ENCODE assay signal across 8 cellular contexts in genomic region chr7:23474098-23474828, GRCh38. TPM values are rescaled to one million over a fixed set of nuclear protein-coding genes. Genes with fewer than 3 reads are reported as not detected.
A peak's percentile ranks its signal among the peaks of the same experiment; 100 is the strongest.
DNase-seq lines count a peak whose midpoint lies in the region; ATAC-seq and TF ChIP-seq lines count a peak whose summit lies in the region.

No MANE protein-coding gene starts in this region.

- no peak for TF ChIP-seq POLR2A in erythroblast (IDR thresholded peaks at IDR 0.05; ENCODE audit: low read length)

- no peaks in the 10 kb centered on the region for H3K36me3 ChIP-seq in urinary bladder (ENCODE audit: insufficient read depth)

- H3K27me3 Mint-ChIP-seq in naive thymus-derived CD8-positive, alpha-beta T cell, result peaks cover 34 to 76% (median 59%) of the 10 kb centered on the region in 5 donors

- peak overlapping the region in 2 of 10 donors; percentile 40 to 59 for H3K27ac Mint-ChIP-seq in naive thymus-derived CD8-positive, alpha-beta T cell

- POLR2A ChIA-PET in naive thymus-derived CD8-positive, alpha-beta T cell (lab: Charles Lee), result no interaction called here

- peak overlapping the region in 9 of 10 donors; percentile 20 to 58 (median 50) for H3K4me3 Mint-ChIP-seq in naive thymus-derived CD8-positive, alpha-beta T cell

- peaks cover 4% of the 10 kb centered on the region for H3K4me1 ChIP-seq in urinary bladder (ENCODE audit: insufficient read depth)

- peaks cover 16 to 33% (median 27%) of the 10 kb centered on the region in 4 donors for H3K4me1 Mint-ChIP-seq in naive thymus-derived CD8-positive, alpha-beta T cell

- under 1% methylated on average over 65 of the region's 65 CpGs for WGBS in urinary bladder

- peaks cover 0 to 19% (median 10%) of the 10 kb centered on the region in 3 donors for H3K36me3 Mint-ChIP-seq in naive thymus-derived CD8-positive, alpha-beta T cell

- peak; percentile 99 for DNase-seq in Caki2 (ENCODE audit: low read depth)
- DNase-seq in NCI-H345 (lab: John Stamatoyannopoulos, UW), result peak; percentile 99
- DNase-seq in activated CD4-positive, CD25-positive, alpha-beta regulatory T cell treated with anti-CD3 and anti-CD28 coated beads, Interleukin-2, amount 50 U/mL, for 72 hours, result peak; percentile 59
- peak; percentile 98 for DNase-seq in erythroblast (lab: John Stamatoyannopoulos, UW)
- DNase-seq in naive thymus-derived CD8-positive, alpha-beta T cell, result peak in 4 of 10 donors; percentile 14 to 63 (median 20)

- ATAC-seq in GM19372 (IDR thresholded peaks at IDR 0.05; ENCODE audit: low read depth, unreplicated experiment), result peak; percentile 70
- ATAC-seq in HG03378 (IDR thresholded peaks at IDR 0.05; ENCODE audit: unreplicated experiment), result peak; percentile 59
- peak; percentile 19 to 22 for ATAC-seq in naive thymus-derived CD8-positive, alpha-beta T cell

- peaks cover 0 to 20% (median 3%) of the 10 kb centered on the region in 9 donors for H3K9me3 Mint-ChIP-seq in naive thymus-derived CD8-positive, alpha-beta T cell

- no peak overlapping the region for H3K27ac ChIP-seq in urinary bladder (ENCODE audit: low read depth)

- peak overlapping the region; percentile 1 for H3K4me3 ChIP-seq in urinary bladder (ENCODE audit: low read depth, low read length)

- in situ Hi-C loops in Caki2 (cut with HindIII; ENCODE audit: low pct_unique_long_range_greater_than_20kb, low sequenced_read_pairs), result no loop called here

RNA-seq across cellular contexts. Expression of gene IGF2BP3, which starts 4.0 kb away (rescaled TPM):
- total RNA-seq in Caki2 (2014; rRNA removed; shearing (Covaris generic); ENCODE audit: low replicate concordance), result 68.3 and 72.6 TPM in 2 replicates
- not detected for total RNA-seq in naive thymus-derived CD8-positive, alpha-beta T cell
- polyA plus RNA-seq in naive thymus-derived CD8-positive, alpha-beta T cell, result under 1 TPM in 2 of 3 donors, not detected in 1; 0.09 to 0.64 TPM
- total RNA-seq in urinary bladder, result 65.7 TPM
- polyA plus RNA-seq in urinary bladder, result 0.27 TPM

RNA-seq across cellular contexts. Expression of gene TRA2A, which starts 57.5 kb away (rescaled TPM):
- total RNA-seq in Caki2 (2014; rRNA removed; shearing (Covaris generic); ENCODE audit: low replicate concordance), result 12.6 and 32.5 TPM in 2 replicates
- total RNA-seq in naive thymus-derived CD8-positive, alpha-beta T cell, result 100 to 1,000 TPM; 155 to 157 TPM
- polyA plus RNA-seq in naive thymus-derived CD8-positive, alpha-beta T cell, result 10 to 100 TPM; 33.7 to 57.7 (median 54.7) TPM
- 86.5 TPM for total RNA-seq in urinary bladder
- polyA plus RNA-seq in urinary bladder, result 64.1 TPM

Comparison
In these comparisons a context has a peak if more than half of its experiments do, and no peak if none do; other contexts are left out.
1. RNA of gene IGF2BP3, which starts 4.0 kb away (total RNA-seq): 68.3 to 72.6 TPM in Caki2 and 65.7 TPM in urinary bladder (single experiment); not detected in naive thymus-derived CD8-positive, alpha-beta T cell; every median in the first group is over 10 times any median in the second.
2. Peak in every context shown above with its lines, with median percentiles within 50 percentile points of each other: ATAC-seq.